In genomic region chr14:99593971-99594841, GRCh38 we compare ENCODE assay signal across 2 cellular contexts.
TF ChIP-seq lines count a peak whose summit lies in the region.

No MANE protein-coding gene starts in this region.

TF ChIP-seq in GM23338, 12 proteins besides CTCF, POLR2A, EP300 and RAD21 (continued from another document):
- TF ChIP-seq, protein P1, sequence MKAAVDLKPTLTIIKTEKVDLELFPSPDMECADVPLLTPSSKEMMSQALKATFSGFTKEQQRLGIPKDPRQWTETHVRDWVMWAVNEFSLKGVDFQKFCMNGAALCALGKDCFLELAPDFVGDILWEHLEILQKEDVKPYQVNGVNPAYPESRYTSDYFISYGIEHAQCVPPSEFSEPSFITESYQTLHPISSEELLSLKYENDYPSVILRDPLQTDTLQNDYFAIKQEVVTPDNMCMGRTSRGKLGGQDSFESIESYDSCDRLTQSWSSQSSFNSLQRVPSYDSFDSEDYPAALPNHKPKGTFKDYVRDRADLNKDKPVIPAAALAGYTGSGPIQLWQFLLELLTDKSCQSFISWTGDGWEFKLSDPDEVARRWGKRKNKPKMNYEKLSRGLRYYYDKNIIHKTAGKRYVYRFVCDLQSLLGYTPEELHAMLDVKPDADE (IDR thresholded peaks at IDR 0.05): no peak
- no peak for TF ChIP-seq EZH2phosphoT487 (IDR thresholded peaks at IDR 0.05; ENCODE audit: unreplicated experiment)
- no peak for TF ChIP-seq JUNB (IDR thresholded peaks at IDR 0.05; ENCODE audit: unreplicated experiment)
- no peak for TF ChIP-seq ZNF331 (CRISPR knock-in tag; IDR thresholded peaks at IDR 0.05; ENCODE audit: low read depth)
- no peak for TF ChIP-seq EZH2 (IDR thresholded peaks at IDR 0.05; ENCODE audit: low read depth, unreplicated experiment)
- TF ChIP-seq, protein P2, sequence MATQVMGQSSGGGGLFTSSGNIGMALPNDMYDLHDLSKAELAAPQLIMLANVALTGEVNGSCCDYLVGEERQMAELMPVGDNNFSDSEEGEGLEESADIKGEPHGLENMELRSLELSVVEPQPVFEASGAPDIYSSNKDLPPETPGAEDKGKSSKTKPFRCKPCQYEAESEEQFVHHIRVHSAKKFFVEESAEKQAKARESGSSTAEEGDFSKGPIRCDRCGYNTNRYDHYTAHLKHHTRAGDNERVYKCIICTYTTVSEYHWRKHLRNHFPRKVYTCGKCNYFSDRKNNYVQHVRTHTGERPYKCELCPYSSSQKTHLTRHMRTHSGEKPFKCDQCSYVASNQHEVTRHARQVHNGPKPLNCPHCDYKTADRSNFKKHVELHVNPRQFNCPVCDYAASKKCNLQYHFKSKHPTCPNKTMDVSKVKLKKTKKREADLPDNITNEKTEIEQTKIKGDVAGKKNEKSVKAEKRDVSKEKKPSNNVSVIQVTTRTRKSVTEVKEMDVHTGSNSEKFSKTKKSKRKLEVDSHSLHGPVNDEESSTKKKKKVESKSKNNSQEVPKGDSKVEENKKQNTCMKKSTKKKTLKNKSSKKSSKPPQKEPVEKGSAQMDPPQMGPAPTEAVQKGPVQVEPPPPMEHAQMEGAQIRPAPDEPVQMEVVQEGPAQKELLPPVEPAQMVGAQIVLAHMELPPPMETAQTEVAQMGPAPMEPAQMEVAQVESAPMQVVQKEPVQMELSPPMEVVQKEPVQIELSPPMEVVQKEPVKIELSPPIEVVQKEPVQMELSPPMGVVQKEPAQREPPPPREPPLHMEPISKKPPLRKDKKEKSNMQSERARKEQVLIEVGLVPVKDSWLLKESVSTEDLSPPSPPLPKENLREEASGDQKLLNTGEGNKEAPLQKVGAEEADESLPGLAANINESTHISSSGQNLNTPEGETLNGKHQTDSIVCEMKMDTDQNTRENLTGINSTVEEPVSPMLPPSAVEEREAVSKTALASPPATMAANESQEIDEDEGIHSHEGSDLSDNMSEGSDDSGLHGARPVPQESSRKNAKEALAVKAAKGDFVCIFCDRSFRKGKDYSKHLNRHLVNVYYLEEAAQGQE (IDR thresholded peaks at IDR 0.05; ENCODE audit: unreplicated experiment): no peak
- TF ChIP-seq, protein P3, sequence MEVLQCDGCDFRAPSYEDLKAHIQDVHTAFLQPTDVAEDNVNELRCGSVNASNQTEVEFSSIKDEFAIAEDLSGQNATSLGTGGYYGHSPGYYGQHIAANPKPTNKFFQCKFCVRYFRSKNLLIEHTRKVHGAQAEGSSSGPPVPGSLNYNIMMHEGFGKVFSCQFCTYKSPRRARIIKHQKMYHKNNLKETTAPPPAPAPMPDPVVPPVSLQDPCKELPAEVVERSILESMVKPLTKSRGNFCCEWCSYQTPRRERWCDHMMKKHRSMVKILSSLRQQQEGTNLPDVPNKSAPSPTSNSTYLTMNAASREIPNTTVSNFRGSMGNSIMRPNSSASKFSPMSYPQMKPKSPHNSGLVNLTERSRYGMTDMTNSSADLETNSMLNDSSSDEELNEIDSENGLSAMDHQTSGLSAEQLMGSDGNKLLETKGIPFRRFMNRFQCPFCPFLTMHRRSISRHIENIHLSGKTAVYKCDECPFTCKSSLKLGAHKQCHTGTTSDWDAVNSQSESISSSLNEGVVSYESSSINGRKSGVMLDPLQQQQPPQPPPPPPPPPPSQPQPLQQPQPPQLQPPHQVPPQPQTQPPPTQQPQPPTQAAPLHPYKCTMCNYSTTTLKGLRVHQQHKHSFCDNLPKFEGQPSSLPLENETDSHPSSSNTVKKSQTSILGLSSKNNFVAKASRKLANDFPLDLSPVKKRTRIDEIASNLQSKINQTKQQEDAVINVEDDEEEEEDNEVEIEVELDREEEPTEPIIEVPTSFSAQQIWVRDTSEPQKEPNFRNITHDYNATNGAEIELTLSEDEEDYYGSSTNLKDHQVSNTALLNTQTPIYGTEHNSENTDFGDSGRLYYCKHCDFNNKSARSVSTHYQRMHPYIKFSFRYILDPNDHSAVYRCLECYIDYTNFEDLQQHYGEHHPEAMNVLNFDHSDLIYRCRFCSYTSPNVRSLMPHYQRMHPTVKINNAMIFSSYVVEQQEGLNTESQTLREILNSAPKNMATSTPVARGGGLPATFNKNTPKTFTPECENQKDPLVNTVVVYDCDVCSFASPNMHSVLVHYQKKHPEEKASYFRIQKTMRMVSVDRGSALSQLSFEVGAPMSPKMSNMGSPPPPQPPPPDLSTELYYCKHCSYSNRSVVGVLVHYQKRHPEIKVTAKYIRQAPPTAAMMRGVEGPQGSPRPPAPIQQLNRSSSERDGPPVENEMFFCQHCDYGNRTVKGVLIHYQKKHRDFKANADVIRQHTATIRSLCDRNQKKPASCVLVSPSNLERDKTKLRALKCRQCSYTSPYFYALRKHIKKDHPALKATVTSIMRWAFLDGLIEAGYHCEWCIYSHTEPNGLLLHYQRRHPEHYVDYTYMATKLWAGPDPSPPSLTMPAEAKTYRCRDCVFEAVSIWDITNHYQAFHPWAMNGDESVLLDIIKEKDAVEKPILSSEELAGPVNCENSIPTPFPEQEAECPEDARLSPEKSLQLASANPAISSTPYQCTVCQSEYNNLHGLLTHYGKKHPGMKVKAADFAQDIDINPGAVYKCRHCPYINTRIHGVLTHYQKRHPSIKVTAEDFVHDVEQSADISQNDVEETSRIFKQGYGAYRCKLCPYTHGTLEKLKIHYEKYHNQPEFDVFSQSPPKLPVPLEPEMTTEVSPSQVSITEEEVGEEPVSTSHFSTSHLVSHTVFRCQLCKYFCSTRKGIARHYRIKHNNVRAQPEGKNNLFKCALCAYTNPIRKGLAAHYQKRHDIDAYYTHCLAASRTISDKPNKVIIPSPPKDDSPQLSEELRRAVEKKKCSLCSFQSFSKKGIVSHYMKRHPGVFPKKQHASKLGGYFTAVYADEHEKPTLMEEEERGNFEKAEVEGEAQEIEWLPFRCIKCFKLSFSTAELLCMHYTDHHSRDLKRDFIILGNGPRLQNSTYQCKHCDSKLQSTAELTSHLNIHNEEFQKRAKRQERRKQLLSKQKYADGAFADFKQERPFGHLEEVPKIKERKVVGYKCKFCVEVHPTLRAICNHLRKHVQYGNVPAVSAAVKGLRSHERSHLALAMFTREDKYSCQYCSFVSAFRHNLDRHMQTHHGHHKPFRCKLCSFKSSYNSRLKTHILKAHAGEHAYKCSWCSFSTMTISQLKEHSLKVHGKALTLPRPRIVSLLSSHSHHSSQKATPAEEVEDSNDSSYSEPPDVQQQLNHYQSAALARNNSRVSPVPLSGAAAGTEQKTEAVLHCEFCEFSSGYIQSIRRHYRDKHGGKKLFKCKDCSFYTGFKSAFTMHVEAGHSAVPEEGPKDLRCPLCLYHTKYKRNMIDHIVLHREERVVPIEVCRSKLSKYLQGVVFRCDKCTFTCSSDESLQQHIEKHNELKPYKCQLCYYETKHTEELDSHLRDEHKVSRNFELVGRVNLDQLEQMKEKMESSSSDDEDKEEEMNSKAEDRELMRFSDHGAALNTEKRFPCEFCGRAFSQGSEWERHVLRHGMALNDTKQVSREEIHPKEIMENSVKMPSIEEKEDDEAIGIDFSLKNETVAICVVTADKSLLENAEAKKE (CRISPR knock-in tag; IDR thresholded peaks at IDR 0.05): no peak
- no peak for TF ChIP-seq STAT1 (IDR thresholded peaks at IDR 0.05; ENCODE audit: unreplicated experiment)

TF ChIP-seq in WTC11, 78 proteins besides CTCF, POLR2A, EP300 and RAD21 (continued from another document):
- no peak for TF ChIP-seq CDX4 (CRISPR knock-in tag; IDR thresholded peaks at IDR 0.05; ENCODE audit: borderline replicate concordance)
- TF ChIP-seq JUN (CRISPR knock-in tag; IDR thresholded peaks at IDR 0.05): no peak
- TF ChIP-seq ZNF232 (CRISPR knock-in tag; IDR thresholded peaks at IDR 0.05): no peak
- TF ChIP-seq SMAD4 (CRISPR knock-in tag; IDR thresholded peaks at IDR 0.05): no peak
